1 cellular context compared by ENCODE assay signal in genomic region chr2:43000242-43001054, GRCh38.
TF ChIP-seq lines count a peak whose summit lies in the region.

No MANE protein-coding gene starts in this region.

TF ChIP-seq in HepG2, 621 proteins besides CTCF, POLR2A, EP300 and RAD21 (continued from another document and continues in another):
- TF ChIP-seq ZNF746 (CRISPR knock-in tag; IDR thresholded peaks at IDR 0.05): peak; percentile 61; the same call in 1 of the 2 replicates
- peak; percentile 58; the same call in 1 of the 2 replicates for TF ChIP-seq NCOA2 (CRISPR knock-in tag; IDR thresholded peaks at IDR 0.05)
- no peak for TF ChIP-seq CREM (IDR thresholded peaks at IDR 0.05)
- TF ChIP-seq CREM (CRISPR knock-in tag; IDR thresholded peaks at IDR 0.05): no peak
- no peak for TF ChIP-seq PPARG (CRISPR knock-in tag; conservative IDR thresholded peaks at IDR 0.05)
- TF ChIP-seq, protein P1, sequence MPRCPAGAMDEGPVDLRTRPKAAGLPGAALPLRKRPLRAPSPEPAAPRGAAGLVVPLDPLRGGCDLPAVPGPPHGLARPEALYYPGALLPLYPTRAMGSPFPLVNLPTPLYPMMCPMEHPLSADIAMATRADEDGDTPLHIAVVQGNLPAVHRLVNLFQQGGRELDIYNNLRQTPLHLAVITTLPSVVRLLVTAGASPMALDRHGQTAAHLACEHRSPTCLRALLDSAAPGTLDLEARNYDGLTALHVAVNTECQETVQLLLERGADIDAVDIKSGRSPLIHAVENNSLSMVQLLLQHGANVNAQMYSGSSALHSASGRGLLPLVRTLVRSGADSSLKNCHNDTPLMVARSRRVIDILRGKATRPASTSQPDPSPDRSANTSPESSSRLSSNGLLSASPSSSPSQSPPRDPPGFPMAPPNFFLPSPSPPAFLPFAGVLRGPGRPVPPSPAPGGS (CRISPR knock-in tag; IDR thresholded peaks at IDR 0.05): peak; percentile 86; the same call in 1 of the 2 replicates
- no peak; the same call in 1 of the 2 replicates for TF ChIP-seq BRD4 (CRISPR knock-in tag; IDR thresholded peaks at IDR 0.05)
- TF ChIP-seq ZNF501 (CRISPR knock-in tag; IDR thresholded peaks at IDR 0.05): peak; percentile 84
- 0 out of 2 replicates have a peak, but pooled peaks have one; percentile 5 for TF ChIP-seq ZBTB37 (CRISPR knock-in tag; IDR thresholded peaks at IDR 0.05)
- no peak for TF ChIP-seq ZNF317 (CRISPR knock-in tag; IDR thresholded peaks at IDR 0.05)
- TF ChIP-seq GABPB1 (CRISPR knock-in tag; IDR thresholded peaks at IDR 0.05): peak; percentile 12; the same call in 1 of the 2 replicates
- peak; percentile 86; the same call in 1 of the 2 replicates for TF ChIP-seq THAP7 (CRISPR knock-in tag; IDR thresholded peaks at IDR 0.05)
- TF ChIP-seq ZFP36L1 (CRISPR knock-in tag; IDR thresholded peaks at IDR 0.05): peak; percentile 74
- TF ChIP-seq PHF8 (CRISPR knock-in tag; IDR thresholded peaks at IDR 0.05): peak; percentile 42; the same call in 1 of the 2 replicates
- TF ChIP-seq IKZF4 (CRISPR knock-in tag; IDR thresholded peaks at IDR 0.05; ENCODE audit: borderline replicate concordance, low read depth, not compliant biosample characterization): peak; percentile 53
- peak; percentile 46; the same call in 1 of the 2 replicates for TF ChIP-seq ZNF788 (CRISPR knock-in tag; IDR thresholded peaks at IDR 0.05; ENCODE audit: borderline replicate concordance)
- TF ChIP-seq ZNF44 (CRISPR knock-in tag; IDR thresholded peaks at IDR 0.05): no peak
- TF ChIP-seq ZNF407 (CRISPR knock-in tag; IDR thresholded peaks at IDR 0.05; ENCODE audit: not compliant biosample characterization): peak; percentile 86
- no peak for TF ChIP-seq NFYB (CRISPR knock-in tag; IDR thresholded peaks at IDR 0.05)
- TF ChIP-seq HIVEP1 (CRISPR knock-in tag; IDR thresholded peaks at IDR 0.05): peak; percentile 95; the same call in 1 of the 2 replicates
- TF ChIP-seq HNRNPLL (IDR thresholded peaks at IDR 0.05; ENCODE audit: low read depth, low read length, poor library complexity, severe bottlenecking): peak; percentile 36
- peak; percentile 64; the same call in 1 of the 2 replicates for TF ChIP-seq ZIK1 (CRISPR knock-in tag; IDR thresholded peaks at IDR 0.05; ENCODE audit: borderline replicate concordance, low read depth)
- TF ChIP-seq ZNF3 (CRISPR knock-in tag; IDR thresholded peaks at IDR 0.05): no peak
- TF ChIP-seq, protein P2, sequence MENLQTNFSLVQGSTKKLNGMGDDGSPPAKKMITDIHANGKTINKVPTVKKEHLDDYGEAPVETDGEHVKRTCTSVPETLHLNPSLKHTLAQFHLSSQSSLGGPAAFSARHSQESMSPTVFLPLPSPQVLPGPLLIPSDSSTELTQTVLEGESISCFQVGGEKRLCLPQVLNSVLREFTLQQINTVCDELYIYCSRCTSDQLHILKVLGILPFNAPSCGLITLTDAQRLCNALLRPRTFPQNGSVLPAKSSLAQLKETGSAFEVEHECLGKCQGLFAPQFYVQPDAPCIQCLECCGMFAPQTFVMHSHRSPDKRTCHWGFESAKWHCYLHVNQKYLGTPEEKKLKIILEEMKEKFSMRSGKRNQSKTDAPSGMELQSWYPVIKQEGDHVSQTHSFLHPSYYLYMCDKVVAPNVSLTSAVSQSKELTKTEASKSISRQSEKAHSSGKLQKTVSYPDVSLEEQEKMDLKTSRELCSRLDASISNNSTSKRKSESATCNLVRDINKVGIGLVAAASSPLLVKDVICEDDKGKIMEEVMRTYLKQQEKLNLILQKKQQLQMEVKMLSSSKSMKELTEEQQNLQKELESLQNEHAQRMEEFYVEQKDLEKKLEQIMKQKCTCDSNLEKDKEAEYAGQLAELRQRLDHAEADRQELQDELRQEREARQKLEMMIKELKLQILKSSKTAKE (CRISPR knock-in tag; IDR thresholded peaks at IDR 0.05; ENCODE audit: borderline replicate concordance): peak; percentile 63; the same call in 1 of the 2 replicates
- TF ChIP-seq ZBTB38 (CRISPR knock-in tag; IDR thresholded peaks at IDR 0.05): peak; percentile 99
- TF ChIP-seq XRCC5 (optimal IDR thresholded peaks at IDR 0.05; ENCODE audit: low read length): peak; percentile 64
- no peak for TF ChIP-seq ZBTB14 (CRISPR knock-in tag; IDR thresholded peaks at IDR 0.05)
- TF ChIP-seq ZFP36L2 (CRISPR knock-in tag; IDR thresholded peaks at IDR 0.05): no peak
- TF ChIP-seq, protein P3, sequence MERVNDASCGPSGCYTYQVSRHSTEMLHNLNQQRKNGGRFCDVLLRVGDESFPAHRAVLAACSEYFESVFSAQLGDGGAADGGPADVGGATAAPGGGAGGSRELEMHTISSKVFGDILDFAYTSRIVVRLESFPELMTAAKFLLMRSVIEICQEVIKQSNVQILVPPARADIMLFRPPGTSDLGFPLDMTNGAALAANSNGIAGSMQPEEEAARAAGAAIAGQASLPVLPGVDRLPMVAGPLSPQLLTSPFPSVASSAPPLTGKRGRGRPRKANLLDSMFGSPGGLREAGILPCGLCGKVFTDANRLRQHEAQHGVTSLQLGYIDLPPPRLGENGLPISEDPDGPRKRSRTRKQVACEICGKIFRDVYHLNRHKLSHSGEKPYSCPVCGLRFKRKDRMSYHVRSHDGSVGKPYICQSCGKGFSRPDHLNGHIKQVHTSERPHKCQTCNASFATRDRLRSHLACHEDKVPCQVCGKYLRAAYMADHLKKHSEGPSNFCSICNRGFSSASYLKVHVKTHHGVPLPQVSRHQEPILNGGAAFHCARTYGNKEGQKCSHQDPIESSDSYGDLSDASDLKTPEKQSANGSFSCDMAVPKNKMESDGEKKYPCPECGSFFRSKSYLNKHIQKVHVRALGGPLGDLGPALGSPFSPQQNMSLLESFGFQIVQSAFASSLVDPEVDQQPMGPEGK (CRISPR knock-in tag; IDR thresholded peaks at IDR 0.05): peak; percentile 91
- TF ChIP-seq ZNF280D (CRISPR knock-in tag; IDR thresholded peaks at IDR 0.05): peak; percentile 27; the same call in 1 of the 2 replicates
- TF ChIP-seq ZNF782 (CRISPR knock-in tag; IDR thresholded peaks at IDR 0.05; ENCODE audit: borderline replicate concordance): peak; percentile 6; the same call in 1 of the 2 replicates
- TF ChIP-seq ISX (CRISPR knock-in tag; conservative IDR thresholded peaks at IDR 0.05): no peak
- 0 out of 2 replicates have a peak, but pooled peaks have one; percentile 59 for TF ChIP-seq HNF1B (CRISPR knock-in tag; IDR thresholded peaks at IDR 0.05)
